Comparison of ENCODE assay signal across 8 cellular contexts in genomic region chr14:61562321-61563161, GRCh38.
DNase-seq lines count a peak whose midpoint lies in the region; ATAC-seq, FAIRE-seq and TF ChIP-seq lines count a peak whose summit lies in the region.

No MANE protein-coding gene starts in this region.

- no peak for TF ChIP-seq RAD21 in Ishikawa (IDR thresholded peaks at IDR 0.05; ENCODE audit: low read depth)

- peak; percentile 43; the same call in 1 of the 2 replicates for TF ChIP-seq EP300 in Ishikawa (IDR thresholded peaks at IDR 0.05; ENCODE audit: borderline replicate concordance)

- peak; percentile 88 for FAIRE-seq in keratinocyte (lab: Jason Lieb, UNC)

- H4K20me1 ChIP-seq in keratinocyte (ENCODE audit: control insufficient read depth, extremely low read depth, insufficient read depth, low read length): no peaks in the 10 kb centered on the region

- no peaks in the 10 kb centered on the region for H3K79me2 ChIP-seq in keratinocyte (ENCODE audit: control insufficient read depth, insufficient read depth, low read length)

- dilution Hi-C loops in keratinocyte (cut with MboI; ENCODE audit: extremely low pct_ligation_motif_present, low sequenced_read_pairs): no loop called here

- H3K9me1 ChIP-seq in keratinocyte (ENCODE audit: control insufficient read depth, extremely low read depth, insufficient read depth, low read length): no peaks in the 10 kb centered on the region

- H3K27ac ChIP-seq in keratinocyte (ENCODE audit: control insufficient read depth, insufficient read depth, low read length) (peak overlapping the region; percentile 98), stomach smooth muscle (ENCODE audit: low read length) (peak overlapping the region; percentile 31)

- peak overlapping the region; percentile 76 for H3K4me2 ChIP-seq in keratinocyte (ENCODE audit: control insufficient read depth, extremely low read depth, insufficient read depth, low read depth, low read length)

- H3K27ac Mint-ChIP-seq in activated naive CD4-positive, alpha-beta T cell treated with anti-CD3 and anti-CD28 coated beads, Interleukin-2, amount 50 U/mL, for 72 hours: peak overlapping the region; percentile 17 to 86

- POLR2A ChIA-PET in GM10248 (lab: Yijun Ruan, JAX): interaction anchor here (1.8 kb wide), 1 partner anchor 10 kb away, joined by 5 read pairs; no protein-coding TSS in a partner anchor

- H3K36me3 Mint-ChIP-seq in activated naive CD4-positive, alpha-beta T cell treated with anti-CD3 and anti-CD28 coated beads, Interleukin-2, amount 50 U/mL, for 72 hours: peaks cover 0 to 34% of the 10 kb centered on the region in 2 donors

- no peak for TF ChIP-seq CTCF in AG10803 (conservative IDR thresholded peaks at IDR 0.05; ENCODE audit: low read length)
- TF ChIP-seq CTCF in keratinocyte (optimal IDR thresholded peaks at IDR 0.05 in 1 of 3, IDR thresholded peaks at IDR 0.05 in 1 of 3, conservative IDR thresholded peaks at IDR 0.05 in 1 of 3; ENCODE audit: extremely low read depth in 1 of 3, insufficient read depth in 2 of 3, low read length in 3 of 3): no peak
- no peak for TF ChIP-seq CTCF in GM10248 (IDR thresholded peaks at IDR 0.05; ENCODE audit: control extremely low read depth, extremely low read depth, low read depth, missing control alignments)

- DNase-seq in AG10803 (ENCODE audit: low read depth): peak; percentile 100
- peak in 1 of 2 donors; percentile 44 for DNase-seq in activated naive CD4-positive, alpha-beta T cell treated with anti-CD3 and anti-CD28 coated beads, Interleukin-2, amount 50 U/mL, for 72 hours (ENCODE audit: low spot score in 2 of 2)
- peak; percentile 99 for DNase-seq in keratinocyte (ENCODE audit: low read depth, low spot score)
- no peak for DNase-seq in GM10248 (ENCODE audit: extremely low spot score)
- no peak for DNase-seq in SK-N-DZ (ENCODE audit: low spot score)

- CTCF ChIA-PET in GM10248 (lab: Yijun Ruan, JAX): interaction anchor here (0.9 to 1.5 kb wide), 5 partner anchors 9 to 27 kb away, joined by 3 to 4 read pairs (median 4); no protein-coding TSS in a partner anchor

- H3K4me1 ChIP-seq in keratinocyte (ENCODE audit: control insufficient read depth, extremely low read depth, insufficient read depth, low read length) (peaks cover 59% of the 10 kb centered on the region), stomach smooth muscle (ENCODE audit: control insufficient read depth, insufficient read depth, low read length) (peaks cover 15% of the 10 kb centered on the region)

- H3K4me3 ChIP-seq in AG10803 (ENCODE audit: low read length) (no peak overlapping the region), keratinocyte (ENCODE audit: control insufficient read depth in 2 of 3, extremely low read depth in 1 of 3, insufficient read depth in 2 of 3, low read depth in 1 of 3, low read length in 3 of 3) (peak overlapping the region in 1 of 3 experiments; percentile 25), stomach smooth muscle (ENCODE audit: low read length in 2 of 2) (no peak overlapping the region)

- H3K9me3 Mint-ChIP-seq in activated naive CD4-positive, alpha-beta T cell treated with anti-CD3 and anti-CD28 coated beads, Interleukin-2, amount 50 U/mL, for 72 hours: peaks cover 0 to 6% of the 10 kb centered on the region in 2 donors

- H3K36me3 ChIP-seq in keratinocyte (ENCODE audit: control insufficient read depth in 2 of 2, extremely low read depth in 1 of 2, insufficient read depth in 2 of 2, low read length in 2 of 2): no peaks in the 10 kb centered on the region
- no peaks in the 10 kb centered on the region for H3K36me3 ChIP-seq in stomach smooth muscle (ENCODE audit: control insufficient read depth in 2 of 2, insufficient read depth in 2 of 2, low read length in 2 of 2)

- H3K9ac ChIP-seq in keratinocyte (ENCODE audit: control insufficient read depth, extremely low read depth, insufficient read depth, low read length): peak overlapping the region; percentile 80
- no peak overlapping the region for H3K9ac ChIP-seq in stomach smooth muscle (ENCODE audit: low read length in 2 of 2)

- H2AFZ ChIP-seq in keratinocyte (ENCODE audit: control insufficient read depth, low read length): peak overlapping the region; percentile 28

- peak; percentile 93 to 97 for ATAC-seq in activated naive CD4-positive, alpha-beta T cell treated with anti-CD3 and anti-CD28 coated beads, Interleukin-2, amount 50 U/mL, for 72 hours
- ATAC-seq in GM21786 (IDR thresholded peaks at IDR 0.05; ENCODE audit: unreplicated experiment): no peak

- no peaks in the 10 kb centered on the region for H3K9me3 ChIP-seq in keratinocyte (ENCODE audit: control insufficient read depth, low read depth, low read length)
- no peaks in the 10 kb centered on the region for H3K9me3 ChIP-seq in stomach smooth muscle (ENCODE audit: control insufficient read depth in 2 of 2, low read length in 2 of 2)

- H3K27me3 ChIP-seq in keratinocyte (ENCODE audit: control insufficient read depth, extremely low read depth, insufficient read depth, low read length) (no peaks in the 10 kb centered on the region), stomach smooth muscle (ENCODE audit: control insufficient read depth in 1 of 2, insufficient read depth in 2 of 2, low read length in 2 of 2) (no peaks in the 10 kb centered on the region)

TF ChIP-seq in Ishikawa, 13 proteins besides CTCF, POLR2A, EP300 and RAD21:
- TF ChIP-seq YY1 (IDR thresholded peaks at IDR 0.05; ENCODE audit: low read depth): no peak
- TF ChIP-seq, protein P1, sequence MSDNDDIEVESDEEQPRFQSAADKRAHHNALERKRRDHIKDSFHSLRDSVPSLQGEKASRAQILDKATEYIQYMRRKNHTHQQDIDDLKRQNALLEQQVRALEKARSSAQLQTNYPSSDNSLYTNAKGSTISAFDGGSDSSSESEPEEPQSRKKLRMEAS (IDR thresholded peaks at IDR 0.05): peak; percentile 32; the same call in 1 of the 2 replicates
TF ChIP-seq in Ishikawa: peak in this region for 1.

Comparison
In these comparisons a context has a peak if more than half of its experiments do, and no peak if none do; other contexts are left out.
1. DNase-seq: peak in AG10803 (single experiment) and keratinocyte (single experiment); none in GM10248 (single experiment) and SK-N-DZ (single experiment).